In genomic region chr2:200378652-200379290, GRCh38 we compare ENCODE assay signal across 10 cellular contexts.
A peak's percentile ranks its signal among the peaks of the same experiment; 100 is the strongest.
DNase-seq lines count a peak whose midpoint lies in the region; ATAC-seq and TF ChIP-seq lines count a peak whose summit lies in the region.
"Had no signal": no experiment of that assay in that cellular context is flagged by ENCODE, and none has a peak within 500 bp of the region (broad histone marks: within the 10 kb centered on the region; RNA-seq: fewer than 3 reads in every experiment).

No MANE protein-coding gene starts in this region.

- ATAC-seq in HG02623 (IDR thresholded peaks at IDR 0.05; ENCODE audit: unreplicated experiment) (no peak), left lobe of liver (no peak)
- ATAC-seq in naive thymus-derived CD8-positive, alpha-beta T cell, result no peak

- H3K4me1 Mint-ChIP-seq in CD4-positive, alpha-beta memory T cell, result peaks cover 31 to 70% (median 55%) of the 10 kb centered on the region in 4 donors
- H3K4me1 Mint-ChIP-seq in naive thymus-derived CD8-positive, alpha-beta T cell, result peaks cover 21 to 57% (median 43%) of the 10 kb centered on the region in 4 donors

- H3K9me3 ChIP-seq in CD4-positive, alpha-beta memory T cell (ENCODE audit: control insufficient read depth in 1 of 2, low read length in 2 of 2), result no peaks in the 10 kb centered on the region
- H3K9me3 ChIP-seq in Peyer's patch (no peaks in the 10 kb centered on the region), fibroblast of lung (ENCODE audit: control insufficient read depth, insufficient read depth, low read depth, low read length) (no peaks in the 10 kb centered on the region)

- no peak overlapping the region for H2AFZ ChIP-seq in fibroblast of lung (ENCODE audit: low read length)

- no peak overlapping the region for H3K4me3 ChIP-seq in CD4-positive, alpha-beta memory T cell (ENCODE audit: low read length in 2 of 2)
- H3K4me3 ChIP-seq in Peyer's patch, result peak overlapping the region in 3 of 4 donors; percentile 4 to 53 (median 46)
- H3K4me3 ChIP-seq in fibroblast of lung (replicated peaks in 1 of 4; ENCODE audit: control extremely low read depth in 1 of 4, insufficient read depth in 1 of 4, low read depth in 3 of 4, low read length in 4 of 4), result peak overlapping the region in 2 of 4 experiments; percentile 5 to 27

- peaks cover 75% of the 10 kb centered on the region for H3K79me2 ChIP-seq in fibroblast of lung (ENCODE audit: control insufficient read depth, insufficient read depth, low read length)

- H3K27me3 Mint-ChIP-seq in CD4-positive, alpha-beta memory T cell, result no peaks in the 10 kb centered on the region
- no peaks in the 10 kb centered on the region for H3K27me3 Mint-ChIP-seq in naive thymus-derived CD8-positive, alpha-beta T cell

- H3K4me3 Mint-ChIP-seq in CD4-positive, alpha-beta memory T cell, result no peak overlapping the region
- H3K4me3 Mint-ChIP-seq in naive thymus-derived CD8-positive, alpha-beta T cell, result no peak overlapping the region

- no peaks in the 10 kb centered on the region for H3K36me3 ChIP-seq in CD4-positive, alpha-beta memory T cell (ENCODE audit: insufficient read depth, low read length)
- no peaks in the 10 kb centered on the region for H3K36me3 ChIP-seq in Peyer's patch
- H3K36me3 ChIP-seq in fibroblast of lung (ENCODE audit: control insufficient read depth, insufficient read depth, low read length), result no peaks in the 10 kb centered on the region

- no peak for TF ChIP-seq CTCF in Peyer's patch (IDR thresholded peaks at IDR 0.05)
- no peak for TF ChIP-seq CTCF in fibroblast of lung (conservative IDR thresholded peaks at IDR 0.05 in 1 of 2, IDR thresholded peaks at IDR 0.05 in 1 of 2; ENCODE audit: low read depth in 1 of 2, low read length in 2 of 2)

- POLR2A ChIA-PET in CD4-positive, alpha-beta memory T cell (lab: Charles Lee; ENCODE audit: partially characterized antibody), result interaction anchor here (1.6 kb wide), 1 partner anchor 423 kb away, joined by 3 read pairs; no protein-coding TSS in a partner anchor
- POLR2A ChIA-PET in naive thymus-derived CD8-positive, alpha-beta T cell (lab: Charles Lee), result no interaction called here

- TF ChIP-seq POLR2A in Peyer's patch (IDR thresholded peaks at IDR 0.05), result no peak

- no peak overlapping the region for H3K27ac ChIP-seq in CD4-positive, alpha-beta memory T cell (ENCODE audit: low read depth, low read length)
- H3K27ac ChIP-seq in Peyer's patch, result peak overlapping the region in 3 of 4 donors; percentile 74 to 95 (median 92)
- peak overlapping the region; percentile 79 for H3K27ac ChIP-seq in fibroblast of lung (ENCODE audit: insufficient read depth, low read length)
- H3K27ac ChIP-seq: RWPE1 had no signal

- peaks cover 51% of the 10 kb centered on the region for H3K4me1 ChIP-seq in CD4-positive, alpha-beta memory T cell (ENCODE audit: insufficient read depth, low read length)
- H3K4me1 ChIP-seq in Peyer's patch, result peaks cover 0 to 54% (median 8%) of the 10 kb centered on the region in 4 donors
- H3K4me1 ChIP-seq in fibroblast of lung (ENCODE audit: control insufficient read depth, extremely low read depth, insufficient read depth, low read length), result peaks cover 38% of the 10 kb centered on the region

- H3K27ac Mint-ChIP-seq in CD4-positive, alpha-beta memory T cell, result peak overlapping the region in 4 of 7 donors; percentile 1 to 61 (median 44)
- peak overlapping the region in 1 of 10 donors; percentile 79 for H3K27ac Mint-ChIP-seq in naive thymus-derived CD8-positive, alpha-beta T cell
- H3K27ac Mint-ChIP-seq: activated T-helper 2 cell treated with anti-CD3 and anti-CD28 coated beads, Interferon-gamma antibody, Interleukin-2, Interleukin-4, amounts not matched to agents 10 μg/mL and 5 μg/mL and 100 μg/mL, durations not matched to agents 14 hours and 24 hours and 36 hours had no signal

- intact Hi-C loops in CD4-positive, alpha-beta memory T cell (cut with micrococcal nuclease), result loop anchor here (10.0 kb wide), 1 partner anchor 1656 kb away; the partner anchor contains the start of gene FZD7

- peak overlapping the region; percentile 68 for H3K4me2 ChIP-seq in fibroblast of lung (ENCODE audit: extremely low read depth, insufficient read depth, low read length)

- no peaks in the 10 kb centered on the region for H3K9me3 Mint-ChIP-seq in CD4-positive, alpha-beta memory T cell
- no peaks in the 10 kb centered on the region for H3K9me3 Mint-ChIP-seq in naive thymus-derived CD8-positive, alpha-beta T cell
- H3K9me3 Mint-ChIP-seq: activated T-helper 2 cell treated with anti-CD3 and anti-CD28 coated beads, Interferon-gamma antibody, Interleukin-2, Interleukin-4, amounts not matched to agents 10 μg/mL and 5 μg/mL and 100 μg/mL, durations not matched to agents 14 hours and 24 hours and 36 hours had no signal

- H3K27me3 ChIP-seq in CD4-positive, alpha-beta memory T cell (ENCODE audit: insufficient read depth, low read length), result no peaks in the 10 kb centered on the region
- H3K27me3 ChIP-seq in Peyer's patch (no peaks in the 10 kb centered on the region), fibroblast of lung (ENCODE audit: control insufficient read depth, insufficient read depth, low read length) (no peaks in the 10 kb centered on the region)

- H4K20me1 ChIP-seq in fibroblast of lung (ENCODE audit: control insufficient read depth, extremely low read depth, insufficient read depth, low read length), result no peaks in the 10 kb centered on the region

- no peak overlapping the region for H3K9ac ChIP-seq in fibroblast of lung (ENCODE audit: insufficient read depth, low read length)

- no peak for DNase-seq in CD4-positive, alpha-beta memory T cell
- DNase-seq in Peyer's patch (no peak), fibroblast of lung (ENCODE audit: low read depth in 2 of 2) (peak; percentile 86 to 87), pons (ENCODE audit: low spot score) (peak; percentile 57), left lobe of liver (ENCODE audit: low spot score) (no peak)
- no peak for DNase-seq in naive thymus-derived CD8-positive, alpha-beta T cell
- DNase-seq in NK-92 treated with Interleukin-12 subunit alpha and Interleukin-12 subunit beta, amount 100 ng/mL, for 24 hours (lab: John Stamatoyannopoulos, UW), result no peak

- CTCF ChIA-PET in CD4-positive, alpha-beta memory T cell (lab: Charles Lee; ENCODE audit: partially characterized antibody), result interaction anchor here (0.7 to 1.3 kb wide), 2 partner anchors 83 to 102 kb away, joined by 3 read pairs; no protein-coding TSS in a partner anchor

- no peaks in the 10 kb centered on the region for H3K36me3 Mint-ChIP-seq in CD4-positive, alpha-beta memory T cell
- H3K36me3 Mint-ChIP-seq in naive thymus-derived CD8-positive, alpha-beta T cell, result no peaks in the 10 kb centered on the region

Comparison
In these comparisons a context has a peak if more than half of its experiments do, and no peak if none do; other contexts are left out.
1. DNase-seq: peak in fibroblast of lung (2 of 2) and pons (single experiment); none in CD4-positive, alpha-beta memory T cell (0 of 5), Peyer's patch (0 of 3), naive thymus-derived CD8-positive, alpha-beta T cell (0 of 10), NK-92 treated with Interleukin-12 subunit alpha and Interleukin-12 subunit beta, amount 100 ng/mL, for 24 hours (single experiment) and left lobe of liver (single experiment).
2. H3K4me3 ChIP-seq: peak in Peyer's patch (3 of 4); none in CD4-positive, alpha-beta memory T cell (0 of 2).